10 cellular contexts compared by ENCODE assay signal in genomic region chr2:58449286-58450010, GRCh38.
A peak's percentile ranks its signal among the peaks of the same experiment; 100 is the strongest.
DNase-seq lines count a peak whose midpoint lies in the region; ATAC-seq, FAIRE-seq and TF ChIP-seq lines count a peak whose summit lies in the region.
"Had no signal": no experiment of that assay in that cellular context is flagged by ENCODE, and none has a peak within 500 bp of the region (broad histone marks: within the 10 kb centered on the region; RNA-seq: fewer than 3 reads in every experiment).

No MANE protein-coding gene starts in this region.

- no peak overlapping the region for H2BK5ac ChIP-seq in H9 (ENCODE audit: insufficient read length, low read length)
- no peak overlapping the region for H2BK5ac ChIP-seq in mesenchymal stem cell (ENCODE audit: low read depth, low read length, poor library complexity, severe bottlenecking)

- H3K4me3 ChIP-seq in mesenchymal stem cell (ENCODE audit: insufficient read depth in 1 of 2, low read depth in 1 of 2, low read length in 2 of 2) = no peak overlapping the region

- H2BK12ac ChIP-seq in H9 (ENCODE audit: insufficient read length, low read depth, low read length) (no peak overlapping the region), mesenchymal stem cell (ENCODE audit: low read length in 2 of 2) (no peak overlapping the region)

- H3K79me1 ChIP-seq in H9 (ENCODE audit: insufficient read depth, low read depth, low read length, poor library complexity, severe bottlenecking) = no peaks in the 10 kb centered on the region
- no peaks in the 10 kb centered on the region for H3K79me1 ChIP-seq in mesenchymal stem cell (replicated peaks; ENCODE audit: low read length, poor library complexity, severe bottlenecking)

- no peak overlapping the region for H3K14ac ChIP-seq in H9 (ENCODE audit: insufficient read depth, low read length)
- H3K14ac ChIP-seq in mesenchymal stem cell (ENCODE audit: low read length in 2 of 2) = no peak overlapping the region

- H2BK15ac ChIP-seq in H9 (ENCODE audit: low read depth, low read length) (no peak overlapping the region), mesenchymal stem cell (ENCODE audit: low read depth, poor library complexity, severe bottlenecking) (no peak overlapping the region)

- no peak overlapping the region for H3K23ac ChIP-seq in H9 (ENCODE audit: insufficient read length, low read depth, low read length)
- H3K23ac ChIP-seq in mesenchymal stem cell (ENCODE audit: low read length in 2 of 2) = no peak overlapping the region

- H3K9me3 ChIP-seq in H9 (ENCODE audit: control insufficient read depth, low read depth, low read length) (no peaks in the 10 kb centered on the region), mesenchymal stem cell (ENCODE audit: control insufficient read depth, low read length) (no peaks in the 10 kb centered on the region)

- DNase-seq in H9 (no peak), MV-4-11 (lab: John Stamatoyannopoulos, UW) (peak; percentile 97), frontal cortex (ENCODE audit: low spot score in 2 of 2) (no peak), urothelium cell line (ENCODE audit: low spot score) (no peak), mesenchymal stem cell (no peak), HFFc6 (no peak)
- no peak for DNase-seq in stimulated activated CD4-positive, alpha-beta T cell treated with anti-CD3 and anti-CD28 coated beads, Interleukin-2, amount 100 ng/mL, for 24 hours
- DNase-seq: activated CD4-positive, alpha-beta T cell treated with anti-CD3 and anti-CD28 coated beads, Interleukin-2, amount 50 U/mL, for 48 hours; stimulated activated CD4-positive, alpha-beta T cell treated with anti-CD3 and anti-CD28 coated beads, Interleukin-4, amount 100 ng/mL, for 24 hours had no signal

- H3K27ac ChIP-seq in H9 (ENCODE audit: insufficient read length, low read depth, low read length) = no peak overlapping the region
- no peak overlapping the region for H3K27ac ChIP-seq in mesenchymal stem cell (ENCODE audit: low read length, poor library complexity, severe bottlenecking)

- H3T11ph ChIP-seq in H9 (ENCODE audit: low read length) = no peak overlapping the region

- no peak overlapping the region for H4K5ac ChIP-seq in H9 (ENCODE audit: insufficient read length, low read depth, low read length)

- H3K4me2 ChIP-seq in H9 (ENCODE audit: insufficient read depth, insufficient read length, low read length) (no peak overlapping the region), mesenchymal stem cell (ENCODE audit: low read length, poor library complexity, severe bottlenecking) (no peak overlapping the region)

- H4K91ac ChIP-seq in H9 (ENCODE audit: insufficient read length, low read depth, low read length) (no peak overlapping the region), mesenchymal stem cell (ENCODE audit: low read length) (no peak overlapping the region)

- no peaks in the 10 kb centered on the region for H3K9me3 Mint-ChIP-seq in H9
- H3K9me3 Mint-ChIP-seq in HFFc6 = no peaks in the 10 kb centered on the region

- H3K36me3 ChIP-seq in mesenchymal stem cell (ENCODE audit: control insufficient read depth in 1 of 2, insufficient read depth in 2 of 2, low read depth in 1 of 2, low read length in 2 of 2) = no peaks in the 10 kb centered on the region

- TF ChIP-seq CTCF in H9 (conservative IDR thresholded peaks at IDR 0.05) (peak; percentile 45; the same call in 2 of the 3 replicates), HFFc6 (IDR thresholded peaks at IDR 0.05) (no peak; the same call in 1 of the 2 replicates)

- H3K4me3 Mint-ChIP-seq in H9 = no peak overlapping the region
- no peak overlapping the region for H3K4me3 Mint-ChIP-seq in HFFc6

- H3K23me2 ChIP-seq in H9 (ENCODE audit: insufficient read length, low read depth, low read length, poor library complexity, severe bottlenecking) = no peaks in the 10 kb centered on the region

- no peak overlapping the region for H3K9ac ChIP-seq in H9 (ENCODE audit: extremely low read depth, insufficient read length, low read length)
- H3K9ac ChIP-seq in mesenchymal stem cell (ENCODE audit: low read length) = no peak overlapping the region

- H3K27me3 ChIP-seq in H9 (ENCODE audit: insufficient read depth, low read length) = no peaks in the 10 kb centered on the region
- H3K27me3 ChIP-seq in mesenchymal stem cell (ENCODE audit: control insufficient read depth in 1 of 2, insufficient read depth in 1 of 2, low read length in 2 of 2) = no peaks in the 10 kb centered on the region

- H3K27ac Mint-ChIP-seq in H9 (peak overlapping the region; percentile 67 to 95 (median 88)), HFFc6 (no peak overlapping the region)

- H2BK20ac ChIP-seq in H9 (ENCODE audit: low read depth, low read length, poor library complexity, severe bottlenecking) = no peak overlapping the region

- no peak overlapping the region for H3K56ac ChIP-seq in H9 (ENCODE audit: insufficient read length, low read depth, low read length)

- H2BK120ac ChIP-seq in H9 (ENCODE audit: low read depth, low read length, poor library complexity, severe bottlenecking) (no peak overlapping the region), mesenchymal stem cell (ENCODE audit: low read depth, low read length) (no peak overlapping the region)

- H3K18ac ChIP-seq in H9 (ENCODE audit: insufficient read length, low read depth, low read length) (no peak overlapping the region), mesenchymal stem cell (ENCODE audit: low read depth in 1 of 2, low read length in 2 of 2) (no peak overlapping the region)

- no peaks in the 10 kb centered on the region for H3K79me2 ChIP-seq in H9 (ENCODE audit: insufficient read depth, low read length)

- FAIRE-seq in frontal cortex (lab: Jason Lieb, UNC) = peak; percentile 82
- no peak for FAIRE-seq in urothelium cell line (lab: Jason Lieb, UNC)

- H4K20me1 ChIP-seq in H9 (ENCODE audit: control insufficient read depth, insufficient read depth, insufficient read length) = no peaks in the 10 kb centered on the region

- ATAC-seq in GM18519 (IDR thresholded peaks at IDR 0.05; ENCODE audit: low FRiP score, unreplicated experiment) = peak; percentile 98

- H4K8ac ChIP-seq in H9 (replicated peaks; ENCODE audit: insufficient read length, low read depth, low read length) (no peak overlapping the region), mesenchymal stem cell (ENCODE audit: low read length) (no peak overlapping the region)

- H2AFZ ChIP-seq in H9 (ENCODE audit: low read length) (no peak overlapping the region), mesenchymal stem cell (ENCODE audit: low read depth, low read length) (no peak overlapping the region)

- H3K36me3 Mint-ChIP-seq in H9 (ENCODE audit: insufficient read depth in 1 of 3, low read depth in 3 of 3) (peaks cover 0 to 4% (median 0%) of the 10 kb centered on the region in 3 experiments; a peak in 1 of 7 replicates), HFFc6 (ENCODE audit: low read depth) (no peaks in the 10 kb centered on the region)

- no peak overlapping the region for H2AK5ac ChIP-seq in H9 (ENCODE audit: insufficient read length, low read length)
- no peak overlapping the region for H2AK5ac ChIP-seq in mesenchymal stem cell (ENCODE audit: low read length, severe bottlenecking)

- WGBS in H9 (ENCODE audit: extremely low coverage, insufficient read length, low lambda C conversion rate) = no CpG with 5 or more reads among the region's 3 CpGs
- WGBS in mesenchymal stem cell = 88% methylated on average over 2 of the region's 3 CpGs

- H3K4ac ChIP-seq in H9 (ENCODE audit: low read depth, low read length) = no peak overlapping the region
- no peak overlapping the region for H3K4ac ChIP-seq in mesenchymal stem cell (ENCODE audit: low read depth in 1 of 2, low read length in 2 of 2)

- H3K4me1 ChIP-seq in H9 (ENCODE audit: insufficient read depth, low read length) (peaks cover 6% of the 10 kb centered on the region; the same call in 1 of the 2 replicates), mesenchymal stem cell (ENCODE audit: control insufficient read depth, insufficient read depth, low read depth, low read length) (no peaks in the 10 kb centered on the region)

- H3K4me1 Mint-ChIP-seq in H9 = peaks cover 31 to 32% of the 10 kb centered on the region in 2 experiments
- H3K4me1 Mint-ChIP-seq in HFFc6 (ENCODE audit: low read depth) = peaks cover 10% of the 10 kb centered on the region

- no peaks in the 10 kb centered on the region for H3K27me3 Mint-ChIP-seq in H9 (ENCODE audit: low read depth)
- peaks cover 4% of the 10 kb centered on the region; the same call in 1 of the 2 replicates for H3K27me3 Mint-ChIP-seq in HFFc6 (ENCODE audit: insufficient read depth)
